ENCODE assay signal across 11 cellular contexts in genomic region chr10:77290528-77291155, GRCh38.
A peak's percentile ranks its signal among the peaks of the same experiment; 100 is the strongest.
DNase-seq lines count a peak whose midpoint lies in the region; ATAC-seq and TF ChIP-seq lines count a peak whose summit lies in the region.
"Had no signal": no experiment of that assay in that cellular context is flagged by ENCODE, and none has a peak within 500 bp of the region (broad histone marks: within the 10 kb centered on the region; RNA-seq: fewer than 3 reads in every experiment).

No MANE protein-coding gene starts in this region.

- H3K9me3 ChIP-seq in naive thymus-derived CD4-positive, alpha-beta T cell (ENCODE audit: control insufficient read depth in 2 of 3, low read length in 3 of 3) = no peaks in the 10 kb centered on the region

- intact Hi-C loops in naive thymus-derived CD4-positive, alpha-beta T cell (cut with micrococcal nuclease) = no loop called here

- peak overlapping the region; percentile 33 for H3K4me3 Mint-ChIP-seq in osteocyte (ENCODE audit: unreplicated experiment)
- H3K4me3 Mint-ChIP-seq in naive thymus-derived CD4-positive, alpha-beta T cell = no peak overlapping the region

- H3K4me1 ChIP-seq in naive thymus-derived CD4-positive, alpha-beta T cell (ENCODE audit: control insufficient read depth in 2 of 2, insufficient read depth in 2 of 2, low read length in 2 of 2) = no peaks in the 10 kb centered on the region

- POLR2A ChIA-PET in naive thymus-derived CD4-positive, alpha-beta T cell (lab: Charles Lee) = no interaction called here

- no peaks in the 10 kb centered on the region for H3K27me3 Mint-ChIP-seq in osteocyte (ENCODE audit: unreplicated experiment)
- peaks cover 4 to 19% (median 12%) of the 10 kb centered on the region in 5 donors for H3K27me3 Mint-ChIP-seq in naive thymus-derived CD4-positive, alpha-beta T cell

- no peaks in the 10 kb centered on the region for H3K27me3 ChIP-seq in naive thymus-derived CD4-positive, alpha-beta T cell (ENCODE audit: control insufficient read depth in 2 of 2, insufficient read depth in 2 of 2, low read length in 2 of 2)

- no peak for TF ChIP-seq CTCF in epithelial cell of esophagus (IDR thresholded peaks at IDR 0.05; ENCODE audit: insufficient read depth, low read depth, low read length, missing control alignments)
- TF ChIP-seq CTCF in osteocyte (IDR thresholded peaks at IDR 0.05) = peak; percentile 7

- H3K9me3 Mint-ChIP-seq in osteocyte (ENCODE audit: unreplicated experiment) = no peaks in the 10 kb centered on the region
- peaks cover 0 to 5% (median 0%) of the 10 kb centered on the region in 11 donors for H3K9me3 Mint-ChIP-seq in naive thymus-derived CD4-positive, alpha-beta T cell

- no peak for ATAC-seq in naive thymus-derived CD4-positive, alpha-beta T cell
- ATAC-seq in HG03342 (IDR thresholded peaks at IDR 0.05; ENCODE audit: unreplicated experiment) (no peak), GM18502 (IDR thresholded peaks at IDR 0.05; ENCODE audit: poor library complexity, unreplicated experiment) (no peak)

- CTCF ChIA-PET in naive thymus-derived CD4-positive, alpha-beta T cell (lab: Charles Lee) = no interaction called here

- peak overlapping the region; percentile 84 for H3K27ac Mint-ChIP-seq in osteocyte (ENCODE audit: unreplicated experiment)
- H3K27ac Mint-ChIP-seq in naive thymus-derived CD4-positive, alpha-beta T cell = no peak overlapping the region

- H3K36me3 ChIP-seq in naive thymus-derived CD4-positive, alpha-beta T cell (ENCODE audit: control insufficient read depth in 2 of 3, insufficient read depth in 3 of 3, low read length in 3 of 3) = no peaks in the 10 kb centered on the region

- no peak overlapping the region for H3K4me3 ChIP-seq in epithelial cell of esophagus (ENCODE audit: low read length)
- H3K4me3 ChIP-seq in naive thymus-derived CD4-positive, alpha-beta T cell (ENCODE audit: low read length) = no peak overlapping the region

- no peak overlapping the region for H3K27ac ChIP-seq in naive thymus-derived CD4-positive, alpha-beta T cell (ENCODE audit: low read depth, low read length)

- H3K4me1 Mint-ChIP-seq in osteocyte (ENCODE audit: unreplicated experiment) = peaks cover 75% of the 10 kb centered on the region
- H3K4me1 Mint-ChIP-seq in naive thymus-derived CD4-positive, alpha-beta T cell = no peaks in the 10 kb centered on the region

- in situ Hi-C loops in Caki2 (cut with HindIII; ENCODE audit: low pct_unique_long_range_greater_than_20kb, low sequenced_read_pairs) = no loop called here

- no peaks in the 10 kb centered on the region for H3K36me3 Mint-ChIP-seq in osteocyte (ENCODE audit: unreplicated experiment)
- H3K36me3 Mint-ChIP-seq in naive thymus-derived CD4-positive, alpha-beta T cell = no peaks in the 10 kb centered on the region

- DNase-seq in Caki2 (ENCODE audit: low read depth) (peak; percentile 92), MV-4-11 (lab: John Stamatoyannopoulos, UW) (peak; percentile 4), epithelial cell of esophagus (ENCODE audit: low read depth) (peak; percentile 88), osteocyte (ENCODE audit: extremely low spot score, unreplicated experiment) (no peak), NOMO-1 (lab: John Stamatoyannopoulos, UW; ENCODE audit: unreplicated experiment in 2 of 2) (no peak)
- DNase-seq in naive thymus-derived CD4-positive, alpha-beta T cell = no peak
- DNase-seq: activated CD4-positive, CD25-positive, alpha-beta regulatory T cell; activated gamma-delta T cell treated with Interleukin-2 at 50 U/mL for 16 hours; stimulated activated CD4-positive, alpha-beta T cell treated with anti-CD3 and anti-CD28 coated beads, Interleukin-4, amount 100 ng/mL, for 4 hours had no signal

Comparison
In these comparisons a context has a peak if more than half of its experiments do, and no peak if none do; other contexts are left out.
1. DNase-seq: peak in Caki2 (single experiment), MV-4-11 (single experiment) and epithelial cell of esophagus (single experiment); none in osteocyte (single experiment), naive thymus-derived CD4-positive, alpha-beta T cell (0 of 9) and NOMO-1 (0 of 2).